Comparison of ENCODE assay signal across 7 cellular contexts in genomic region chr18:70019136-70019535, GRCh38.
"Had no signal": no experiment of that assay in that cellular context is flagged by ENCODE, and none has a peak within 500 bp of the region (broad histone marks: within the 10 kb centered on the region; RNA-seq: fewer than 3 reads in every experiment).

No MANE protein-coding gene starts in this region.

- DNase-seq: H7, HFFc6, IMR-90, KG1 had no signal

- FAIRE-seq: H1, HTR-8/SVneo, K562 had no signal
